ENCODE assay signal across 8 cellular contexts in the genomic region with DNA sequence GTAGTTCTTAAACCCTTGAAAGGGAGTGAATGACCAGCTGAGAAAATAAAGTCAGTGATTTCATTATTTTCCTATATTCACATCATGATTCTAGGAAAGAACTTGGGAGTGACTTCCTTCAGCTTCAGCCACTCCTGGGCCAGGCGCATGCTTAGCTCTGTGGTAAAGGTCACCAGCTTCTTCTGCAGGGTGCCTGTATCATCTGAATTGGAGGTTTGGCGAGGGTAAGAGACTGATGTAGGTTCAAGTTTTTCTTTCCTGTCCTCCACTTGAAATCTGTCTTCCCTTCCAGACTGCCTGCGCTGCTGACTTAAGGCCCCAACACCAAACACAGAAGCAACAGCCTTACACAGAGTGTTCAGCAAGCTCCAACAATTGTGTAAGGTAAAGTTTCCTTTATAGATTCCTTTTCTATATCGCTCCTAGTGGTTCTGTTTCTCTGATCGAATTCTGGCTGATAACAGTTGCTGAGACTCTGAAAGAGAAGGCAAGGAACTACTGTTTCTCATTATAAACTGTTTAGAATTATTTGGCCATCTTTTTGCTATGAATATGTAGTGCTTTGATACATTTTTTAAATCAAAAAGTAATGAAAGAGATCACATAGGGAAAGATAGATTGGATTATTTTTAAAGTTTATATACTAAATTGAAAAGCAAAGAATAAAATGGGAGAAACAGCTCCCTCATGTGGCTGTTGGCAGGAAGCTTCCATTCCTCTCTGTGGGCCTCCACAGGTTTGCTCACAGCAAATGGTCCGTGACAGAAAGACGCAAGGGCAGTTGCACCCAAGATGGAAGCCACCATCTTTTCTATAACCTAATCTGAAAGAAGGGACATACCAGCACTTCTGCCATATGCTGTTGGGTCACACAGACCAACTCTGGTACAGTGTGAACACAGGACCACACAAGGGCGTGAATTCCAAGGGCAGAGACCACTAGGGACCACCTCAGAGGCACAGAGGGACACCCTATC. TPM values are rescaled to one million over a fixed set of nuclear protein-coding genes. Genes with fewer than 3 reads are reported as not detected.
A peak's percentile ranks its signal among the peaks of the same experiment; 100 is the strongest.
DNase-seq lines count a peak whose midpoint lies in the region; ATAC-seq and TF ChIP-seq lines count a peak whose summit lies in the region.

No MANE protein-coding gene starts in this region.

- 69 to 73% (median 69%) methylated on average over 8 of the region's 8 CpGs for WGBS in heart left ventricle, 4 donors
- WGBS in esophagus muscularis mucosa = 67% methylated on average over 8 of the region's 8 CpGs

- H3K4me3 ChIP-seq in heart left ventricle (no peak overlapping the region), HFF-Myc (replicated peaks; ENCODE audit: low read depth, low read length) (no peak overlapping the region), esophagus muscularis mucosa (no peak overlapping the region)

- H3K36me3 ChIP-seq in heart left ventricle = peaks cover 0 to 63% (median 52%) of the 10 kb centered on the region in 9 donors
- H3K36me3 ChIP-seq in esophagus muscularis mucosa = peaks cover 16 to 69% (median 37%) of the 10 kb centered on the region in 4 donors

- DNase-seq in heart left ventricle (no peak), Right ventricle myocardium inferior (ENCODE audit: missing footprints) (no peak), HFF-Myc (ENCODE audit: extremely low read depth, low read depth) (no peak), NCI-H1105 (lab: John Stamatoyannopoulos, UW) (peak; percentile 43), esophagus muscularis mucosa (ENCODE audit: extremely low spot score) (no peak), pons (ENCODE audit: low spot score) (peak; percentile 21), globus pallidus (ENCODE audit: low spot score) (no peak)

- intact Hi-C loops in heart left ventricle (cut with DNase I) = no loop called here
- intact Hi-C loops in Right ventricle myocardium inferior (cut with DNase I) = no loop called here
- intact Hi-C loops in esophagus muscularis mucosa (cut with DNase I) = no loop called here

- H3K4me1 ChIP-seq in heart left ventricle = no peaks in the 10 kb centered on the region
- H3K4me1 ChIP-seq in esophagus muscularis mucosa = no peaks in the 10 kb centered on the region

- no peak for TF ChIP-seq POLR2A in heart left ventricle (IDR thresholded peaks at IDR 0.05)
- TF ChIP-seq POLR2A in esophagus muscularis mucosa (IDR thresholded peaks at IDR 0.05; ENCODE audit: low read depth) = no peak

- peak in 1 of 4 donors; percentile 38 for ATAC-seq in heart left ventricle
- no peak for ATAC-seq in Right ventricle myocardium inferior

- TF ChIP-seq EP300 in esophagus muscularis mucosa (IDR thresholded peaks at IDR 0.05) = no peak

- no peaks in the 10 kb centered on the region for H3K27me3 ChIP-seq in heart left ventricle
- no peaks in the 10 kb centered on the region for H3K27me3 ChIP-seq in esophagus muscularis mucosa

- no peaks in the 10 kb centered on the region for H3K9me3 ChIP-seq in heart left ventricle
- H3K9me3 ChIP-seq in esophagus muscularis mucosa = no peaks in the 10 kb centered on the region

- peak; percentile 33 to 69 (median 58) for TF ChIP-seq CTCF in heart left ventricle (IDR thresholded peaks at IDR 0.05)
- peak; percentile 82 for TF ChIP-seq CTCF in HFF-Myc (IDR thresholded peaks at IDR 0.05; ENCODE audit: low read depth, low read length, missing control alignments)
- peak; percentile 94 for TF ChIP-seq CTCF in VCaP (conservative IDR thresholded peaks at IDR 0.05)
- peak in 2 of 3 experiments; percentile 35 to 57 for TF ChIP-seq CTCF in esophagus muscularis mucosa (IDR thresholded peaks at IDR 0.05)

- H3K27ac ChIP-seq in heart left ventricle = no peak overlapping the region
- H3K27ac ChIP-seq in VCaP = no peak overlapping the region
- H3K27ac ChIP-seq in esophagus muscularis mucosa (replicated peaks in 1 of 4) = no peak overlapping the region

RNA-seq across cellular contexts. Expression of gene GATAD1, which starts 14.0 kb away (rescaled TPM):
- total RNA-seq in heart left ventricle (10 to 100 TPM in 8 of 9 donors, 1 to 10 TPM in 1; 8.5 to 20.5 (median 11.8) TPM), Right ventricle myocardium inferior (11.8 TPM), esophagus muscularis mucosa (10 to 100 TPM; 28.2 to 38.6 (median 35.7) TPM)
- polyA plus RNA-seq in heart left ventricle = 10 to 100 TPM; 13.8 to 16.5 TPM

RNA-seq across cellular contexts. Expression of gene ERVW-1, which starts 16.4 kb away (rescaled TPM):
- under 1 TPM in 2 of 9 donors, not detected in 7; 0.15 to 0.27 TPM for total RNA-seq in heart left ventricle
- not detected for polyA plus RNA-seq in heart left ventricle
- total RNA-seq in Right ventricle myocardium inferior = not detected
- total RNA-seq in esophagus muscularis mucosa = not detected

Comparison
In these comparisons a context has a peak if more than half of its experiments do, and no peak if none do; other contexts are left out.
1. DNase-seq: peak in NCI-H1105 (single experiment) and pons (single experiment); none in heart left ventricle (0 of 5), Right ventricle myocardium inferior (single experiment), HFF-Myc (single experiment), esophagus muscularis mucosa (single experiment) and globus pallidus (single experiment).
2. Peak in every context shown above with its lines, with median percentiles within 50 percentile points of each other: CTCF ChIP-seq.